8 cellular contexts compared by ENCODE assay signal in the genomic region with DNA sequence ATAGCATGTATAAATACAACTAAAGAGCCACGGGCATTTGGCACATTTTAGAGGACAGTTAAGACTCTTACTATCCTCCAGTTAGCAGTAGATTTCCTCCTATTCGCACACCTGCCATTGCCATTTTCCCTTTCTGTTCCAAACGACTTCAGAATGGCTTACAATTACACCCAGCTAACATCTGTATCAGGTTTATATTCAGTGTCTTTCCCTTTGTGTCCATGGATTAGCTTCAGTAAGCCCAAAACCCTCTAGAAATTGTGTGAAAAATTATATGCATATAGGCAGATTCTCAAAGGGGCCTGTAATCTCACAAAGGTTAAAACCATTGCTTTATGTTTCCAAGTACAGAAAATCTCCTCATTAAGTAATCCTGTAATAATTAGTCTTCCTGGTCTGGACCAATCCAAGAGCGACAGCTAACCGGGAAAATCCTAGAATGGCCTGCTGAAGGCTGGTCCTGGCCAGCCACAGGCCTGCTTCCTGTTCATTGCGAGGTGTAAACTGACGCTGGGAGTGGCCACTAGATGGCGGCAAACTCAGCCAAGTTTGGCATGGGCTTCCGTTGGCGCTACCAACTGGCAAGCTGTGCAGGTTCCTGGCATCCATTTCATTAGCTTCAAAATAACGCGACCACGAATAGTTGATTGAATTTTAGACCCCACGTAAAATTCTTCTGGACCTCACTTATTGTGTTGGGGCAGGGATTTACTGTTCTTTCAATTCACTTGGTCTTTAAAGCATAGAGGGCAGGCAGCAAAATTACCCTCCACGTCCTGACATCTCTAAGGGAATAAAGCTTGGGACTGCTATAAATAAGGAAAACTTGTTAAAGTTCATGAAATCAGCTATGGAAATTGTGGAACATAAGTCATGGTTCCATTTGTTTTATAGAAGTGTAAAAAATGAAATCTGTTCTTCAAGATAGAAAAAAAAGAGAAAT. TPM values are rescaled to one million over a fixed set of nuclear protein-coding genes. Genes with fewer than 3 reads are reported as not detected.
DNase-seq lines count a peak whose midpoint lies in the region; ATAC-seq and TF ChIP-seq lines count a peak whose summit lies in the region.

No MANE protein-coding gene starts in this region.

- no peak overlapping the region for H3K27ac ChIP-seq in osteoblast (ENCODE audit: low read depth, low read length)
- no peak overlapping the region for H3K27ac ChIP-seq in testis

- WGBS in testis, 2 donors: 16 to 17% methylated on average over 15 of the region's 15 CpGs

- no peak for TF ChIP-seq POLR2A in testis (IDR thresholded peaks at IDR 0.05)

- H3K4me3 ChIP-seq in LNCaP clone FGC (ENCODE audit: low read depth, low read length) (no peak overlapping the region), foreskin fibroblast (ENCODE audit: low read depth in 1 of 2, low read length in 2 of 2) (no peak overlapping the region), osteoblast (ENCODE audit: insufficient read depth, low read length) (no peak overlapping the region), testis (no peak overlapping the region)

- H3K4me1 ChIP-seq in osteoblast (ENCODE audit: insufficient read depth, low read length) (peaks cover 2% of the 10 kb centered on the region), testis (peaks cover 7% of the 10 kb centered on the region)

- ATAC-seq in GM21825 (IDR thresholded peaks at IDR 0.05; ENCODE audit: unreplicated experiment): peak; percentile 90

- peak overlapping the region; percentile 60 for H3K4me2 ChIP-seq in osteoblast (ENCODE audit: insufficient read depth, low read length)

- H3K9me3 ChIP-seq in osteoblast (ENCODE audit: low read depth, low read length): no peaks in the 10 kb centered on the region
- no peaks in the 10 kb centered on the region for H3K9me3 ChIP-seq in testis

- H2AFZ ChIP-seq in osteoblast (ENCODE audit: low read length): peak overlapping the region; percentile 44

- H3K79me2 ChIP-seq in osteoblast (ENCODE audit: insufficient read depth, low read length): no peaks in the 10 kb centered on the region

- H3K36me3 ChIP-seq in osteoblast (ENCODE audit: insufficient read depth, low read length) (no peaks in the 10 kb centered on the region), testis (ENCODE audit: low read depth, missing control alignments) (no peaks in the 10 kb centered on the region)

- no peaks in the 10 kb centered on the region for H4K20me1 ChIP-seq in osteoblast (ENCODE audit: insufficient read depth, low read length)

- DNase-seq in DMS79 (lab: John Stamatoyannopoulos, UW) (peak; percentile 59), LNCaP clone FGC (ENCODE audit: low read depth) (peak; percentile 34), RPMI7951 (ENCODE audit: low read depth) (peak; percentile 85), foreskin fibroblast (peak; percentile 79 to 93), osteoblast (ENCODE audit: insufficient read length, low spot score, missing footprints) (peak; percentile 92), testis (peak; percentile 94)
- DNase-seq in activated T-helper 1 cell treated with anti-CD3 and anti-CD28 coated beads, Interleukin-2, amount 50 U/mL, for 16 hours (ENCODE audit: low read depth in 1 of 2, low spot score in 1 of 2): peak; percentile 79 to 87

- H3K27me3 ChIP-seq in osteoblast (ENCODE audit: insufficient read depth, low read length) (no peaks in the 10 kb centered on the region), testis (no peaks in the 10 kb centered on the region)

- peak; percentile 77 for TF ChIP-seq CTCF in LNCaP clone FGC (IDR thresholded peaks at IDR 0.05; ENCODE audit: control insufficient read depth, extremely low read depth, insufficient read depth)
- peak; percentile 90 for TF ChIP-seq CTCF in foreskin fibroblast (IDR thresholded peaks at IDR 0.05; ENCODE audit: low read depth, low read length)
- TF ChIP-seq CTCF in osteoblast (IDR thresholded peaks at IDR 0.05; ENCODE audit: extremely low read depth, low read depth, low read length): peak; percentile 97
- peak; percentile 82 to 90 (median 86) for TF ChIP-seq CTCF in testis (IDR thresholded peaks at IDR 0.05)

- intact Hi-C loops in testis (cut with DNase I; ENCODE audit: low total_unique reads): no loop called here

RNA-seq across cellular contexts. Expression of gene ARHGAP25, which starts 17.1 kb away (rescaled TPM):
- total RNA-seq in RPMI7951 (2014; rRNA removed; shearing (Covaris generic)): 0.12 TPM in 1 of 2 replicates, not detected in the other
- total RNA-seq in osteoblast (under 0.01 and 0.29 TPM in 2 replicates), testis (1 to 10 TPM; 6.2 to 6.7 TPM)
- 8.2 TPM for polyA plus RNA-seq in testis (ENCODE audit: insufficient read depth, low read depth, low replicate concordance)

Comparison
In these comparisons a context has a peak if more than half of its experiments do, and no peak if none do; other contexts are left out.
1. DNase-seq: peak in every context shown above with its lines; median percentile 94 in testis; 92 in osteoblast; 86 in foreskin fibroblast; 85 in RPMI7951; 83 in activated T-helper 1 cell treated with anti-CD3 and anti-CD28 coated beads, Interleukin-2, amount 50 U/mL, for 16 hours; 59 in DMS79; 34 in LNCaP clone FGC.